ENCODE assay signal across 2 cellular contexts in the genomic region with DNA sequence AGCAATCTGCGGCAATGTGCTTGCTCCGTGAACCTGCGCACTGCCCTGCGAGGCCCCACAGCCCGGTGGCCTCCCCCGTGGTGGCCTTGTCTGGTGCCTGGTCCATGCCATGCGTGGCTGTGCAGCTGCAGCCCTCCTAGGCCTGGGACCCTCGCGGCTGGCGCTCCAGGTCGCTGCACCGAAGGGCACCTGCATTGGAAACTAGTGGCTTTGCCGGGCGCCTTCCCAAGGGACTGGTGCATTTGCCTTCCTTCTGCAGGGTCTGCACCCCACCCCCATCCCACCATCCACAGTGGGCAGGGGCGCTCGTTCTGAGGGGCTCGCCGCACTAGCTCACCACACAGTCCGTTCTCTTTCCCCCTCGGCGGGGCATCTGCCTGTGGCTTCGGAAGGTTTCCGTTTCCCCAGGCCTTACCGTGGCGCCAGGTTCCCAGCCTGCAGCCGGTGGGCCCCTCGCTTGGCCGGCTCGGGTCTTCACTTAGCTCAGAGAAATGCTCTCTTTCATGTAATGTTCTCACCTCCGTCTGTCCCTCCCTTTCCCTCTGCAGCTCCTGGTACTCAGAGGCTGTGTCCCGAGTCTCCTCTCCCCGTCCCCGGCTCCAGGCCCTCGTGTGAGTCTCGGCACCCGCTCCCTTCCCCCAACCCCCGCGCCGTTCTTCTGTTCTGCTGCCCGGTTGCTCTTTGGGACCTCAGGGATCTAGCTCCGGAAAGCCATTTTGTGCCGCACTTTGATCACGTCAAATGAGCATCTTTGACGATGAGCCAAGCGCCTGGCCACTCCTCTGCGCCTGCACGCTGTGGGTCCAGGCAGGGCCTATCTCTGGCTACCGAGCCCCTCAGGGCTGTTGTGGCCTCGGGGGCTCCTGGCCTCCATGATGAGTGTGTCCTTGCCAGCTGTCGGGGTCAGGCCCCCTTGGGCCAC.
TF ChIP-seq lines count a peak whose summit lies in the region.

No MANE protein-coding gene starts in this region.

TF ChIP-seq in GM23338, 12 proteins besides CTCF, POLR2A, EP300 and RAD21:
- TF ChIP-seq POLR2AphosphoS5 (IDR thresholded peaks at IDR 0.05; ENCODE audit: low read depth), result no peak
- TF ChIP-seq STAT1 (IDR thresholded peaks at IDR 0.05; ENCODE audit: unreplicated experiment), result no peak
- no peak for TF ChIP-seq ETS1 (IDR thresholded peaks at IDR 0.05)
- no peak for TF ChIP-seq REST (IDR thresholded peaks at IDR 0.05; ENCODE audit: unreplicated experiment)
- TF ChIP-seq EZH2phosphoT487 (IDR thresholded peaks at IDR 0.05; ENCODE audit: unreplicated experiment), result no peak
- TF ChIP-seq ZNF114 (CRISPR knock-in tag; IDR thresholded peaks at IDR 0.05), result no peak

TF ChIP-seq in HepG2, 621 proteins besides CTCF, POLR2A, EP300 and RAD21:
- TF ChIP-seq CBX5 (CRISPR knock-in tag; IDR thresholded peaks at IDR 0.05; ENCODE audit: borderline replicate concordance), result no peak
- TF ChIP-seq ZNF687 (CRISPR knock-in tag; IDR thresholded peaks at IDR 0.05), result 0 out of 2 replicates have a peak, but pooled peaks have one; percentile 11
- TF ChIP-seq KDM2A (CRISPR knock-in tag; IDR thresholded peaks at IDR 0.05; ENCODE audit: borderline replicate concordance, low read depth), result no peak
